ENCODE assay signal across 28 cellular contexts in genomic region chr9:8364021-8364782, GRCh38.
DNase-seq lines count a peak whose midpoint lies in the region; ATAC-seq and TF ChIP-seq lines count a peak whose summit lies in the region.
"Had no signal": no experiment of that assay in that cellular context is flagged by ENCODE, and none has a peak within 500 bp of the region (broad histone marks: within the 10 kb centered on the region; RNA-seq: fewer than 3 reads in every experiment).

No MANE protein-coding gene starts in this region.

- in situ Hi-C loops in G401 (cut with HindIII; ENCODE audit: low sequenced_read_pairs), result no loop called here

- no peaks in the 10 kb centered on the region for H3K27me3 ChIP-seq in WERI-Rb-1 (ENCODE audit: insufficient read depth, low read depth, severe bottlenecking)
- H3K27me3 ChIP-seq: body of pancreas, ovary, SJSA1, tibial artery had no signal

- no peaks in the 10 kb centered on the region for H3K9me3 ChIP-seq in WERI-Rb-1 (ENCODE audit: severe bottlenecking)
- H3K9me3 ChIP-seq: body of pancreas, ovary, SJSA1, tibial artery had no signal

- no peak for TF ChIP-seq CTCF in WERI-Rb-1 (IDR thresholded peaks at IDR 0.05; ENCODE audit: low read depth, low read length)

- DNase-seq in G401 (ENCODE audit: low spot score) (peak; percentile 56), caudate nucleus (lab: John Stamatoyannopoulos, UW) (peak in 52 of 61 donors; percentile 3 to 68 (median 32)), hippocampal formation (lab: John Stamatoyannopoulos, UW) (peak; percentile 59 to 68), posterior cingulate gyrus (peak; percentile 29 to 93 (median 52)), WERI-Rb-1 (no peak), NCI-H524 (lab: John Stamatoyannopoulos, UW) (no peak)
- DNase-seq: activated CD4-positive, CD25-positive, alpha-beta regulatory T cell; activated CD8-positive, alpha-beta memory T cell treated with anti-CD3 and anti-CD28 coated beads, Interleukin-2, amount 10 ng/mL, durations not matched to agents 7 days and 5 days; activated naive CD4-positive, alpha-beta T cell; activated naive CD8-positive, alpha-beta T cell treated with anti-CD3 and anti-CD28 coated beads, Interleukin-2, amount 50 U/mL, for 24 hours; activated T-cell treated with anti-CD3 and anti-CD28 coated beads, Interleukin-2, amount 50 U/mL, for 48 hours; AML-193; body of pancreas; CD4-positive, alpha-beta memory T cell; cerebellar nuclear complex; DND-41; NCI-H2107; NCI-H748 treated with DMSO at 0.1 percent for 48 hours; ovary; stimulated activated CD4-positive, alpha-beta T cell treated with anti-CD3 and anti-CD28 coated beads, Interleukin-1b, Interleukin-23, amount 100 ng/mL, for 48 hours; stimulated activated CD8-positive, alpha-beta memory T cell treated with anti-CD3 and anti-CD28 coated beads, Interleukin-4, amount 100 ng/mL, for 48 hours; stimulated activated naive CD8-positive, alpha-beta T cell treated with anti-CD3 and anti-CD28 coated beads, Interleukin-15, amount 100 ng/mL, for 72 hours; T-helper 1 cell; tibial artery had no signal

- no peaks in the 10 kb centered on the region for H3K36me3 ChIP-seq in WERI-Rb-1
- H3K36me3 ChIP-seq: ovary, SJSA1, tibial artery had no signal

- H3K27ac ChIP-seq in caudate nucleus (ENCODE audit: low read depth, low read length) (peak overlapping the region; percentile 69), WERI-Rb-1 (no peak overlapping the region)
- H3K27ac ChIP-seq: body of pancreas, ovary, SJSA1, tibial artery had no signal

- intact Hi-C loops in posterior cingulate gyrus (cut with DNase I), result no loop called here

- H3K4me3 ChIP-seq in WERI-Rb-1 (ENCODE audit: low read depth, low read length), result no peak overlapping the region
- H3K4me3 ChIP-seq: body of pancreas, GM23338, ovary, SJSA1, tibial artery had no signal

- ATAC-seq in HG03025 (IDR thresholded peaks at IDR 0.05; ENCODE audit: low FRiP score, unreplicated experiment), result no peak
- ATAC-seq in GM19035 (IDR thresholded peaks at IDR 0.05; ENCODE audit: unreplicated experiment), result no peak
- ATAC-seq: body of pancreas, GM23338 had no signal

Comparison
In these comparisons a context has a peak if more than half of its experiments do, and no peak if none do; other contexts are left out.
1. DNase-seq: peak in G401 (single experiment), caudate nucleus (52 of 61), hippocampal formation (2 of 2) and posterior cingulate gyrus (10 of 10); none in WERI-Rb-1 (single experiment) and NCI-H524 (0 of 2).